ENCODE assay signal across 1 cellular context in the genomic region with DNA sequence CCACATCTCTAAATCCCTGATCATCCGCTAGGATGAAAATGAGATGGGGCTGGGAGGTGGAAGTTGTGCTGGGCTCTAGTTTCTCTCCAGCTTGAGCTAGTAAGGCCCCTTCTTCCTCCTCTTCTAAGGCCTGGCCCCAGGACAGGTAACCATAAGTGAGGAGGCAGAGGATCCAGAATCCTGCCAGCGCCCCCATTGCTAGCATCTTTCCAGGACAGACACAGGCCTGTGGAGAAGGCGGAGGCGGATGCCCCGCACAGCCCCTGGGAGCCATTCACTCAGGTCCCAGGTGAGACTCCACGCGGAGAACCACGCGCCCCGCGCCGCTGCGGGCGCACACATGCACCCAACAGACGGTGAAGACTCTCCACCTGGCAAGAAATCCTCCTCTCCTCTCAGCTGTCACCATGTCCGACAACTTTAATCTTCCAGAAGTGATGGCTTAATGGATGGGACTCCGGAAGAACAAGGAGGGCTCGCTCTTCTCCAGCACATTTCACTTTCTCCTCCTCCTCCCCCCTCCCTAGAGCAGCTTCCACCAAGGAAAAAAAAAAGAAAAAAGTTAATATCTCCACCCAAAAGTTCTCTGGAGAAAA.
TF ChIP-seq lines count a peak whose summit lies in the region.

No MANE protein-coding gene starts in this region.

TF ChIP-seq in HEK293, 187 proteins besides CTCF, POLR2A, EP300 and RAD21 (continued from another document):
- TF ChIP-seq ZNF777 (tag by site-specific recombination; IDR thresholded peaks at IDR 0.05; ENCODE audit: borderline replicate concordance): no peak; the same call in 1 of the 2 replicates
- TF ChIP-seq ZNF416 (tag by site-specific recombination; IDR thresholded peaks at IDR 0.05): no peak
- TF ChIP-seq TCF7L2 (IDR thresholded peaks at IDR 0.05; ENCODE audit: borderline replicate concordance, low read depth, low read length): no peak
- no peak for TF ChIP-seq ZNF701 (tag by site-specific recombination; IDR thresholded peaks at IDR 0.05)
- TF ChIP-seq, protein P1, sequence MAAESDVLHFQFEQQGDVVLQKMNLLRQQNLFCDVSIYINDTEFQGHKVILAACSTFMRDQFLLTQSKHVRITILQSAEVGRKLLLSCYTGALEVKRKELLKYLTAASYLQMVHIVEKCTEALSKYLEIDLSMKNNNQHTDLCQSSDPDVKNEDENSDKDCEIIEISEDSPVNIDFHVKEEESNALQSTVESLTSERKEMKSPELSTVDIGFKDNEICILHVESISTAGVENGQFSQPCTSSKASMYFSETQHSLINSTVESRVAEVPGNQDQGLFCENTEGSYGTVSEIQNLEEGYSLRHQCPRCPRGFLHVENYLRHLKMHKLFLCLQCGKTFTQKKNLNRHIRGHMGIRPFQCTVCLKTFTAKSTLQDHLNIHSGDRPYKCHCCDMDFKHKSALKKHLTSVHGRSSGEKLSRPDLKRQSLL (tag by site-specific recombination; IDR thresholded peaks at IDR 0.05): no peak
- TF ChIP-seq ZBTB20 (tag by site-specific recombination; IDR thresholded peaks at IDR 0.05): peak; percentile 15; the same call in 1 of the 2 replicates
- TF ChIP-seq, protein P2, sequence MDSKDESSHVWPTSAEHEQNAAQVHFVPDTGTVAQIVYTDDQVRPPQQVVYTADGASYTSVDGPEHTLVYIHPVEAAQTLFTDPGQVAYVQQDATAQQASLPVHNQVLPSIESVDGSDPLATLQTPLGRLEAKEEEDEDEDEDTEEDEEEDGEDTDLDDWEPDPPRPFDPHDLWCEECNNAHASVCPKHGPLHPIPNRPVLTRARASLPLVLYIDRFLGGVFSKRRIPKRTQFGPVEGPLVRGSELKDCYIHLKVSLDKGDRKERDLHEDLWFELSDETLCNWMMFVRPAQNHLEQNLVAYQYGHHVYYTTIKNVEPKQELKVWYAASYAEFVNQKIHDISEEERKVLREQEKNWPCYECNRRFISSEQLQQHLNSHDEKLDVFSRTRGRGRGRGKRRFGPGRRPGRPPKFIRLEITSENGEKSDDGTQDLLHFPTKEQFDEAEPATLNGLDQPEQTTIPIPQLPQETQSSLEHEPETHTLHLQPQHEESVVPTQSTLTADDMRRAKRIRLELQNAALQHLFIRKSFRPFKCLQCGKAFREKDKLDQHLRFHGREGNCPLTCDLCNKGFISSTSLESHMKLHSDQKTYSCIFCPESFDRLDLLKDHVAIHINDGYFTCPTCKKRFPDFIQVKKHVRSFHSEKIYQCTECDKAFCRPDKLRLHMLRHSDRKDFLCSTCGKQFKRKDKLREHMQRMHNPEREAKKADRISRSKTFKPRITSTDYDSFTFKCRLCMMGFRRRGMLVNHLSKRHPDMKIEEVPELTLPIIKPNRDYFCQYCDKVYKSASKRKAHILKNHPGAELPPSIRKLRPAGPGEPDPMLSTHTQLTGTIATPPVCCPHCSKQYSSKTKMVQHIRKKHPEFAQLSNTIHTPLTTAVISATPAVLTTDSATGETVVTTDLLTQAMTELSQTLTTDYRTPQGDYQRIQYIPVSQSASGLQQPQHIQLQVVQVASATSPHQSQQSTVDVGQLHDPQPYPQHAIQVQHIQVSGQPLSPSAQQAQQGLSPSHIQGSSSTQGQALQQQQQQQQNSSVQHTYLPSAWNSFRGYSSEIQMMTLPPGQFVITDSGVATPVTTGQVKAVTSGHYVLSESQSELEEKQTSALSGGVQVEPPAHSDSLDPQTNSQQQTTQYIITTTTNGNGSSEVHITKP (tag by site-specific recombination; IDR thresholded peaks at IDR 0.05): peak; percentile 77; the same call in 1 of the 2 replicates
- no peak for TF ChIP-seq ZNF248 (tag by site-specific recombination; IDR thresholded peaks at IDR 0.05)
- TF ChIP-seq ZNF341 (tag by site-specific recombination; IDR thresholded peaks at IDR 0.05; ENCODE audit: low read depth): peak; percentile 84; the same call in 1 of the 2 replicates
- TF ChIP-seq GFI1B (tag by site-specific recombination; IDR thresholded peaks at IDR 0.05): no peak
- no peak for TF ChIP-seq ZNF558 (tag by site-specific recombination; IDR thresholded peaks at IDR 0.05)
- no peak for TF ChIP-seq ZBTB21 (tag by site-specific recombination; IDR thresholded peaks at IDR 0.05)
- peak; percentile 19 for TF ChIP-seq ZXDB (tag by site-specific recombination; IDR thresholded peaks at IDR 0.05)
- no peak for TF ChIP-seq ZNF837 (tag by site-specific recombination; IDR thresholded peaks at IDR 0.05)
- TF ChIP-seq ZNF785 (tag by site-specific recombination; IDR thresholded peaks at IDR 0.05): no peak
- TF ChIP-seq, protein P3, sequence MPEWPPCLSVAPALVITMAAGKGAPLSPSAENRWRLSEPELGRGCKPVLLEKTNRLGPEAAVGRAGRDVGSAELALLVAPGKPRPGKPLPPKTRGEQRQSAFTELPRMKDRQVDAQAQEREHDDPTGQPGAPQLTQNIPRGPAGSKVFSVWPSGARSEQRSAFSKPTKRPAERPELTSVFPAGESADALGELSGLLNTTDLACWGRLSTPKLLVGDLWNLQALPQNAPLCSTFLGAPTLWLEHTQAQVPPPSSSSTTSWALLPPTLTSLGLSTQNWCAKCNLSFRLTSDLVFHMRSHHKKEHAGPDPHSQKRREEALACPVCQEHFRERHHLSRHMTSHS (tag by site-specific recombination; IDR thresholded peaks at IDR 0.05): no peak
- TF ChIP-seq, protein P4, sequence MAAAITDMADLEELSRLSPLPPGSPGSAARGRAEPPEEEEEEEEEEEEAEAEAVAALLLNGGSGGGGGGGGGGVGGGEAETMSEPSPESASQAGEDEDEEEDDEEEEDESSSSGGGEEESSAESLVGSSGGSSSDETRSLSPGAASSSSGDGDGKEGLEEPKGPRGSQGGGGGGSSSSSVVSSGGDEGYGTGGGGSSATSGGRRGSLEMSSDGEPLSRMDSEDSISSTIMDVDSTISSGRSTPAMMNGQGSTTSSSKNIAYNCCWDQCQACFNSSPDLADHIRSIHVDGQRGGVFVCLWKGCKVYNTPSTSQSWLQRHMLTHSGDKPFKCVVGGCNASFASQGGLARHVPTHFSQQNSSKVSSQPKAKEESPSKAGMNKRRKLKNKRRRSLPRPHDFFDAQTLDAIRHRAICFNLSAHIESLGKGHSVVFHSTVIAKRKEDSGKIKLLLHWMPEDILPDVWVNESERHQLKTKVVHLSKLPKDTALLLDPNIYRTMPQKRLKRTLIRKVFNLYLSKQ (tag by site-specific recombination; IDR thresholded peaks at IDR 0.05; ENCODE audit: borderline replicate concordance): no peak
- peak; percentile 69 for TF ChIP-seq ZNF335 (tag by site-specific recombination; conservative IDR thresholded peaks at IDR 0.05)
- TF ChIP-seq, protein P5, sequence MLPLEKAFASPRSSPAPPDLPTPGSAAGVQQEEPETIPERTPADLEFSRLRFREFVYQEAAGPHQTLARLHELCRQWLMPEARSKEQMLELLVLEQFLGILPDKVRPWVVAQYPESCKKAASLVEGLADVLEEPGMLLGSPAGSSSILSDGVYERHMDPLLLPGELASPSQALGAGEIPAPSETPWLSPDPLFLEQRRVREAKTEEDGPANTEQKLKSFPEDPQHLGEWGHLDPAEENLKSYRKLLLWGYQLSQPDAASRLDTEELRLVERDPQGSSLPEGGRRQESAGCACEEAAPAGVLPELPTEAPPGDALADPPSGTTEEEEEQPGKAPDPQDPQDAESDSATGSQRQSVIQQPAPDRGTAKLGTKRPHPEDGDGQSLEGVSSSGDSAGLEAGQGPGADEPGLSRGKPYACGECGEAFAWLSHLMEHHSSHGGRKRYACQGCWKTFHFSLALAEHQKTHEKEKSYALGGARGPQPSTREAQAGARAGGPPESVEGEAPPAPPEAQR (tag by site-specific recombination; IDR thresholded peaks at IDR 0.05): no peak
- TF ChIP-seq ZNF114 (tag by site-specific recombination; IDR thresholded peaks at IDR 0.05): no peak
- no peak for TF ChIP-seq ZNF202 (tag by site-specific recombination; IDR thresholded peaks at IDR 0.05; ENCODE audit: borderline replicate concordance)
- no peak for TF ChIP-seq ZNF658 (tag by site-specific recombination; IDR thresholded peaks at IDR 0.05)
- no peak for TF ChIP-seq OVOL3 (tag by site-specific recombination; IDR thresholded peaks at IDR 0.05)
- TF ChIP-seq, protein P6, sequence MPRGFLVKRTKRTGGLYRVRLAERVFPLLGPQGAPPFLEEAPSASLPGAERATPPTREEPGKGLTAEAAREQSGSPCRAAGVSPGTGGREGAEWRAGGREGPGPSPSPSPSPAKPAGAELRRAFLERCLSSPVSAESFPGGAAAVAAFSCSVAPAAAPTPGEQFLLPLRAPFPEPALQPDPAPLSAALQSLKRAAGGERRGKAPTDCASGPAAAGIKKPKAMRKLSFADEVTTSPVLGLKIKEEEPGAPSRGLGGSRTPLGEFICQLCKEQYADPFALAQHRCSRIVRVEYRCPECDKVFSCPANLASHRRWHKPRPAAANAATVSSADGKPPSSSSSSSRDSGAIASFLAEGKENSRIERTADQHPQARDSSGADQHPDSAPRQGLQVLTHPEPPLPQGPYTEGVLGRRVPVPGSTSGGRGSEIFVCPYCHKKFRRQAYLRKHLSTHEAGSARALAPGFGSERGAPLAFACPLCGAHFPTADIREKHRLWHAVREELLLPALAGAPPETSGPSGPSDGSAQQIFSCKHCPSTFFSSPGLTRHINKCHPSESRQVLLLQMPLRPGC (tag by site-specific recombination; IDR thresholded peaks at IDR 0.05): no peak
- no peak for TF ChIP-seq ZNF223 (tag by site-specific recombination; IDR thresholded peaks at IDR 0.05)
- TF ChIP-seq ZFP69B (tag by site-specific recombination; IDR thresholded peaks at IDR 0.05): no peak
- TF ChIP-seq ZIC2 (tag by site-specific recombination; IDR thresholded peaks at IDR 0.05): peak; percentile 18; the same call in 1 of the 2 replicates
- TF ChIP-seq, protein P7, sequence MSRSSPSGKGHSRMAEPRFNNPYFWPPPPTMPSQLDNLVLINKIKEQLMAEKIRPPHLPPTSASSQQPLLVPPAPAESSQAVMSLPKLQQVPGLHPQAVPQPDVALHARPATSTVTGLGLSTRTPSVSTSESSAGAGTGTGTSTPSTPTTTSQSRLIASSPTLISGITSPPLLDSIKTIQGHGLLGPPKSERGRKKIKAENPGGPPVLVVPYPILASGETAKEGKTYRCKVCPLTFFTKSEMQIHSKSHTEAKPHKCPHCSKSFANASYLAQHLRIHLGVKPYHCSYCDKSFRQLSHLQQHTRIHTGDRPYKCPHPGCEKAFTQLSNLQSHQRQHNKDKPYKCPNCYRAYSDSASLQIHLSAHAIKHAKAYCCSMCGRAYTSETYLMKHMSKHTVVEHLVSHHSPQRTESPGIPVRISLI (tag by site-specific recombination; IDR thresholded peaks at IDR 0.05): 0 out of 2 replicates have a peak, but pooled peaks have one; percentile 27
- no peak for TF ChIP-seq ZNF366 (tag by site-specific recombination; conservative IDR thresholded peaks at IDR 0.05)
